9 cellular contexts compared by ENCODE assay signal in genomic region chr16:69873783-69874182, GRCh38.
"Had no signal": no experiment of that assay in that cellular context is flagged by ENCODE, and none has a peak within 500 bp of the region (broad histone marks: within the 10 kb centered on the region; RNA-seq: fewer than 3 reads in every experiment).

No MANE protein-coding gene starts in this region.

- FAIRE-seq: HepG2 had no signal

- H2AFZ ChIP-seq: GM23248 had no signal

- H3K9ac ChIP-seq: GM23248 had no signal

- H3K4me1 ChIP-seq: HAP-1 had no signal

- H3K27ac Mint-ChIP-seq: HFFc6, IgD-negative memory B cell had no signal

- H3K27me3 Mint-ChIP-seq: IgD-negative memory B cell had no signal

- H3K27ac ChIP-seq: GM23248, HL-60 had no signal

- H3K4me3 Mint-ChIP-seq: HFFc6, IgD-negative memory B cell had no signal

- DNase-seq: GM23248, GOT3, H7, HFFc6 had no signal

- H3K4me3 ChIP-seq: GM23248, HAP-1 had no signal

- ATAC-seq: HCT116, HepG2 had no signal
